8 cellular contexts compared by ENCODE assay signal in genomic region chr21:33229776-33230517, GRCh38. TPM values are rescaled to one million over a fixed set of nuclear protein-coding genes. Genes with fewer than 3 reads are reported as not detected.
DNase-seq lines count a peak whose midpoint lies in the region; ATAC-seq and TF ChIP-seq lines count a peak whose summit lies in the region.

Gene IFNAR2 (plus strand): TSS chr21:33229938. CDS start chr21:33241923, 11,985 bp downstream.

- TF ChIP-seq POLR2A in Raji (IDR thresholded peaks at IDR 0.05; ENCODE audit: insufficient read depth, low read depth, low read length), result peak; percentile 52

- no peaks in the 10 kb centered on the region for H3F3A ChIP-seq in neural cell (ENCODE audit: insufficient read depth, low read length, poor library complexity, severe bottlenecking)

- peak within 1 kb of the TSS; percentile 87 for H2AFZ ChIP-seq in neural cell (ENCODE audit: low read depth, low read length)

- no peaks in the 10 kb centered on the region for H3K9me3 ChIP-seq in neural cell (ENCODE audit: low read length)
- H3K9me3 ChIP-seq in stomach smooth muscle (ENCODE audit: control insufficient read depth in 2 of 2, low read length in 2 of 2), result no peaks in the 10 kb centered on the region

- peaks cover 13% of the 10 kb centered on the region for H3K4me1 ChIP-seq in stomach smooth muscle (ENCODE audit: control insufficient read depth, insufficient read depth, low read length)

- H3K4me2 ChIP-seq in neural cell (ENCODE audit: low read length), result peak within 1 kb of the TSS; percentile 63

- H3K4me3 ChIP-seq in foreskin fibroblast (ENCODE audit: low read depth in 1 of 2, low read length in 2 of 2) (peak within 1 kb of the TSS; percentile 89 to 90), neural cell (ENCODE audit: low read length) (peak within 1 kb of the TSS; percentile 75), stomach smooth muscle (ENCODE audit: low read length in 2 of 2) (peak within 1 kb of the TSS; percentile 77 to 94)

- peaks cover 14% of the 10 kb centered on the region for H3K79me2 ChIP-seq in neural cell (replicated peaks; ENCODE audit: insufficient read depth, low read length)

- H3K27ac ChIP-seq in neural cell (ENCODE audit: low read length), result peak within 1 kb of the TSS; percentile 84
- H3K27ac ChIP-seq in stomach smooth muscle (ENCODE audit: low read length), result peak within 1 kb of the TSS; percentile 77

- in situ Hi-C loops in Caki2 (cut with HindIII; ENCODE audit: low pct_unique_long_range_greater_than_20kb, low sequenced_read_pairs), result no loop called here

- TF ChIP-seq CTCF in foreskin fibroblast (IDR thresholded peaks at IDR 0.05; ENCODE audit: low read depth, low read length) (no peak), neural cell (IDR thresholded peaks at IDR 0.05; ENCODE audit: poor library complexity, severe bottlenecking) (no peak)

- H3K9me2 ChIP-seq in neural cell (ENCODE audit: insufficient read depth, low read length), result no peaks in the 10 kb centered on the region

- H3K9ac ChIP-seq in neural cell (ENCODE audit: low read length) (peak within 1 kb of the TSS; percentile 90), stomach smooth muscle (ENCODE audit: low read length in 2 of 2) (peak within 1 kb of the TSS; percentile 80 to 84)

- TF ChIP-seq EP300 in neural cell (conservative IDR thresholded peaks at IDR 0.05; ENCODE audit: poor library complexity, severe bottlenecking), result no peak

- TF ChIP-seq RAD21 in neural cell (conservative IDR thresholded peaks at IDR 0.05), result peak; percentile 36

- H3K27me3 ChIP-seq in neural cell (ENCODE audit: insufficient read depth, low read depth, low read length) (no peaks in the 10 kb centered on the region), stomach smooth muscle (ENCODE audit: control insufficient read depth in 1 of 2, insufficient read depth in 2 of 2, low read length in 2 of 2) (no peaks in the 10 kb centered on the region)

- no peaks in the 10 kb centered on the region for H4K20me1 ChIP-seq in neural cell (ENCODE audit: insufficient read depth)

- peak; percentile 52 for ATAC-seq in GM21447 (IDR thresholded peaks at IDR 0.05; ENCODE audit: unreplicated experiment)

- H3K36me3 ChIP-seq in neural cell (ENCODE audit: insufficient read depth, low read length) (no peaks in the 10 kb centered on the region), stomach smooth muscle (ENCODE audit: control insufficient read depth in 2 of 2, insufficient read depth in 2 of 2, low read length in 2 of 2) (no peaks in the 10 kb centered on the region)

- DNase-seq in Caki2 (ENCODE audit: low read depth) (peak; percentile 66), HuH-7.5 (ENCODE audit: low spot score) (peak; percentile 62), activated gamma-delta T cell (lab: John Stamatoyannopoulos, UW) (peak; percentile 58), foreskin fibroblast (peak; percentile 39 to 82)

TF ChIP-seq in neural cell, 6 proteins besides CTCF, POLR2A, EP300 and RAD21:
- TF ChIP-seq TAF1 (IDR thresholded peaks at IDR 0.05; ENCODE audit: low read depth), result peak; percentile 60
- TF ChIP-seq REST (IDR thresholded peaks at IDR 0.05; ENCODE audit: borderline replicate concordance), result no peak
- TF ChIP-seq MXI1 (conservative IDR thresholded peaks at IDR 0.05; ENCODE audit: poor library complexity, severe bottlenecking), result peak; percentile 85
- peak; percentile 8 for TF ChIP-seq SMC3 (conservative IDR thresholded peaks at IDR 0.05; ENCODE audit: poor library complexity)
- TF ChIP-seq POLR2AphosphoS5 (IDR thresholded peaks at IDR 0.05), result peak; percentile 56

RNA-seq across cellular contexts. Expression of gene IFNAR2, which starts in this region (rescaled TPM):
- total RNA-seq in Caki2 (2014; rRNA removed; shearing (Covaris generic); ENCODE audit: low replicate concordance), result 14.5 and 38.6 TPM in 2 replicates
- 3.2 and 10.3 TPM in 2 replicates for polyA plus RNA-seq in neural cell
- 12.9 and 14.5 TPM in 2 replicates for polyA minus RNA-seq in neural cell

Comparison
In these comparisons a context has a peak if more than half of its experiments do, and no peak if none do; other contexts are left out.
1. Peak in every context shown above with its lines: DNase-seq, ATAC-seq, H3K4me3 ChIP-seq and H3K27ac ChIP-seq.